Comparison of ENCODE assay signal across 9 cellular contexts in genomic region chr11:76752321-76753175, GRCh38. TPM values are rescaled to one million over a fixed set of nuclear protein-coding genes. Genes with fewer than 3 reads are reported as not detected.
DNase-seq lines count a peak whose midpoint lies in the region; ATAC-seq, FAIRE-seq and TF ChIP-seq lines count a peak whose summit lies in the region.
"Had no signal": no experiment of that assay in that cellular context is flagged by ENCODE, and none has a peak within 500 bp of the region (broad histone marks: within the 10 kb centered on the region; RNA-seq: fewer than 3 reads in every experiment).

No MANE protein-coding gene starts in this region.

- H3K4me3 ChIP-seq in A549 (no peak overlapping the region), fibroblast of villous mesenchyme (ENCODE audit: low read depth, low read length) (no peak overlapping the region)

- WGBS in A549 (ENCODE audit: missing lambda C conversion rate), result 80% methylated on average over 23 of the region's 25 CpGs

- H3K36me3 Mint-ChIP-seq in nephron progenitor cell (ENCODE audit: low read depth), result no peaks in the 10 kb centered on the region
- no peaks in the 10 kb centered on the region for H3K36me3 Mint-ChIP-seq in activated CD8-positive, alpha-beta T cell treated with anti-CD3 and anti-CD28 coated beads, Interleukin-2, amount 10 ng/mL, durations not matched to agents 7 days and 5 days (ENCODE audit: low read depth)

- DNase-seq in A549 (ENCODE audit: low read depth in 1 of 2, low spot score in 1 of 2) (no peak), RPMI7951 (ENCODE audit: low read depth) (peak; percentile 98), fibroblast of villous mesenchyme (ENCODE audit: low read depth) (peak; percentile 96), nephron progenitor cell (no peak), HTR-8/SVneo (ENCODE audit: insufficient read length, low spot score) (no peak), cortex of kidney (lab: John Stamatoyannopoulos, UW) (no peak)
- DNase-seq in activated CD8-positive, alpha-beta T cell treated with anti-CD3 and anti-CD28 coated beads, Interleukin-2, amount 10 ng/mL, durations not matched to agents 7 days and 5 days, result no peak
- DNase-seq: NCI-H1417 had no signal

- POLR2A ChIA-PET in A549 (lab: Yijun Ruan, JAX), result interaction anchor here (1.2 kb wide), 1 partner anchor 11 kb away, joined by 3 read pairs; no protein-coding TSS in a partner anchor
- POLR2A ChIA-PET in activated CD8-positive, alpha-beta T cell treated with anti-CD3 and anti-CD28 coated beads, Interleukin-2, amount 10 ng/mL, durations not matched to agents 7 days and 5 days (lab: Charles Lee), result no interaction called here

- FAIRE-seq in A549 (lab: Jason Lieb, UNC) (no peak), HTR-8/SVneo (lab: Jason Lieb, UNC) (no peak)

- H3K27me3 Mint-ChIP-seq in nephron progenitor cell (ENCODE audit: low read depth, poor library complexity), result no peaks in the 10 kb centered on the region
- H3K27me3 Mint-ChIP-seq in activated CD8-positive, alpha-beta T cell treated with anti-CD3 and anti-CD28 coated beads, Interleukin-2, amount 10 ng/mL, durations not matched to agents 7 days and 5 days (ENCODE audit: low read depth), result peaks cover 7% of the 10 kb centered on the region

- H3K4me3 Mint-ChIP-seq in nephron progenitor cell, result peak overlapping the region; percentile 58
- H3K4me3 Mint-ChIP-seq in activated CD8-positive, alpha-beta T cell treated with anti-CD3 and anti-CD28 coated beads, Interleukin-2, amount 10 ng/mL, durations not matched to agents 7 days and 5 days, result no peak overlapping the region

- CTCF ChIA-PET in A549 (lab: Yijun Ruan, JAX), result interaction anchor here (0.9 to 1.5 kb wide), 4 partner anchors 9 to 46 kb away, joined by 3 read pairs; no protein-coding TSS in a partner anchor
- CTCF ChIA-PET in activated CD8-positive, alpha-beta T cell treated with anti-CD3 and anti-CD28 coated beads, Interleukin-2, amount 10 ng/mL, durations not matched to agents 7 days and 5 days (lab: Charles Lee), result no interaction called here

- H3K4me1 Mint-ChIP-seq in nephron progenitor cell, result peaks cover 77% of the 10 kb centered on the region
- no peaks in the 10 kb centered on the region for H3K4me1 Mint-ChIP-seq in activated CD8-positive, alpha-beta T cell treated with anti-CD3 and anti-CD28 coated beads, Interleukin-2, amount 10 ng/mL, durations not matched to agents 7 days and 5 days (ENCODE audit: low read depth)

- no peak for TF ChIP-seq POLR2A in A549 (IDR thresholded peaks at IDR 0.05; ENCODE audit: low read length)

- no peaks in the 10 kb centered on the region for H3K9me3 Mint-ChIP-seq in nephron progenitor cell
- no peaks in the 10 kb centered on the region for H3K9me3 Mint-ChIP-seq in activated CD8-positive, alpha-beta T cell treated with anti-CD3 and anti-CD28 coated beads, Interleukin-2, amount 10 ng/mL, durations not matched to agents 7 days and 5 days (ENCODE audit: insufficient read depth)

- ATAC-seq in A549 (peak in 1 of 2 experiments; percentile 42; a peak in 3 of 6 replicates), GM21619 (IDR thresholded peaks at IDR 0.05; ENCODE audit: unreplicated experiment) (no peak)
- no peak for ATAC-seq in activated CD8-positive, alpha-beta T cell treated with anti-CD3 and anti-CD28 coated beads, Interleukin-2, amount 10 ng/mL, durations not matched to agents 7 days and 5 days

- H3K4me1 ChIP-seq in A549, result peaks cover 32% of the 10 kb centered on the region

- no peak for TF ChIP-seq EP300 in A549 (IDR thresholded peaks at IDR 0.05)

- H3K9me3 ChIP-seq in A549, result no peaks in the 10 kb centered on the region

- peak overlapping the region; percentile 21; the same call in 2 of the 3 replicates for H3K4me2 ChIP-seq in A549

- TF ChIP-seq CTCF in A549 (IDR thresholded peaks at IDR 0.05) (no peak), fibroblast of villous mesenchyme (IDR thresholded peaks at IDR 0.05; ENCODE audit: insufficient read depth, low read depth, low read length) (no peak), nephron progenitor cell (IDR thresholded peaks at IDR 0.05) (no peak)

- peak overlapping the region; percentile 95 for H3K27ac Mint-ChIP-seq in nephron progenitor cell
- no peak overlapping the region for H3K27ac Mint-ChIP-seq in activated CD8-positive, alpha-beta T cell treated with anti-CD3 and anti-CD28 coated beads, Interleukin-2, amount 10 ng/mL, durations not matched to agents 7 days and 5 days

- no peak for TF ChIP-seq RAD21 in A549 (conservative IDR thresholded peaks at IDR 0.05 in 1 of 2, IDR thresholded peaks at IDR 0.05 in 1 of 2)

- peak overlapping the region; percentile 36 to 74; a peak in 5 of 6 replicates for H3K27ac ChIP-seq in A549

TF ChIP-seq in A549, 52 proteins besides CTCF, POLR2A, EP300 and RAD21:
- TF ChIP-seq CEBPB (IDR thresholded peaks at IDR 0.05) (no peak), HOXB5 (CRISPR knock-in tag; IDR thresholded peaks at IDR 0.05) (no peak), RARB (CRISPR knock-in tag; IDR thresholded peaks at IDR 0.05) (no peak)

RNA-seq across cellular contexts. Expression of gene TSKU, which starts 30.6 kb away (rescaled TPM):
- polyA plus RNA-seq in A549 (2011; rRNA removed) (164 and 188 TPM in 2 replicates), A549 (2017; fragmentation: RNase III; extraction: RNeasy Plus Mini Kit Qiagen cat#74134 plus additional on column Dnase treatment) (145 to 171 TPM (median 164 TPM) in 3 replicates)
- 177 and 263 TPM in 2 replicates for polyA plus RNA-seq in A549 (2012; cell fraction: cytosol; rRNA removed)
- 271 and 323 TPM in 2 replicates for polyA plus RNA-seq in A549 (2012; cell fraction: nucleus; rRNA removed)
- 186 and 192 TPM in 2 replicates for polyA minus RNA-seq in A549 (2011; rRNA and poly(A)+ RNA removed)
- 45.2 and 52.2 TPM in 2 replicates for total RNA-seq in RPMI7951 (2014; rRNA removed; shearing (Covaris generic))
- 18.6 and 20.9 TPM in 2 replicates for total RNA-seq in fibroblast of villous mesenchyme
- total RNA-seq in activated CD8-positive, alpha-beta T cell treated with anti-CD3 and anti-CD28 coated beads, Interleukin-2, amount 10 ng/mL, durations not matched to agents 7 days and 5 days, result 1 to 10 TPM; 2.5 TPM

Comparison
In these comparisons a context has a peak if more than half of its experiments do, and no peak if none do; other contexts are left out.
1. DNase-seq: peak in RPMI7951 (single experiment) and fibroblast of villous mesenchyme (single experiment); none in A549 (0 of 2), nephron progenitor cell (single experiment), HTR-8/SVneo (single experiment), cortex of kidney (single experiment) and activated CD8-positive, alpha-beta T cell treated with anti-CD3 and anti-CD28 coated beads, Interleukin-2, amount 10 ng/mL, durations not matched to agents 7 days and 5 days (single experiment).